Comparison of ENCODE assay signal across 2 cellular contexts in genomic region chrX:131424895-131425294, GRCh38.
A peak's percentile ranks its signal among the peaks of the same experiment; 100 is the strongest.
TF ChIP-seq lines count a peak whose summit lies in the region.

No MANE protein-coding gene starts in this region.

TF ChIP-seq in HepG2, 621 proteins besides CTCF, POLR2A, EP300 and RAD21:
- TF ChIP-seq HOXD1 (CRISPR knock-in tag; IDR thresholded peaks at IDR 0.05): no peak
- TF ChIP-seq PRPF4 (IDR thresholded peaks at IDR 0.05; ENCODE audit: low read depth, low read length, poor library complexity, severe bottlenecking): no peak
- peak; percentile 93 for TF ChIP-seq MAFF (IDR thresholded peaks at IDR 0.05; ENCODE audit: low read depth, low read length)
- peak; percentile 87 to 94 for TF ChIP-seq MAFK (conservative IDR thresholded peaks at IDR 0.05 in 1 of 2, IDR thresholded peaks at IDR 0.05 in 1 of 2; ENCODE audit: low read length in 2 of 2)
- TF ChIP-seq GABPA (IDR thresholded peaks at IDR 0.05; ENCODE audit: low read depth, low read length): no peak
- no peak for TF ChIP-seq GABPA (CRISPR knock-in tag; IDR thresholded peaks at IDR 0.05; ENCODE audit: low read depth)
- TF ChIP-seq HMGA1 (CRISPR knock-in tag; conservative IDR thresholded peaks at IDR 0.05): no peak
- no peak for TF ChIP-seq ZNF431 (CRISPR knock-in tag; IDR thresholded peaks at IDR 0.05; ENCODE audit: borderline replicate concordance, low read depth)
- no peak for TF ChIP-seq NR2F6 (IDR thresholded peaks at IDR 0.05)
- TF ChIP-seq NR2F6 (CRISPR knock-in tag; IDR thresholded peaks at IDR 0.05): no peak
- TF ChIP-seq, protein P1, sequence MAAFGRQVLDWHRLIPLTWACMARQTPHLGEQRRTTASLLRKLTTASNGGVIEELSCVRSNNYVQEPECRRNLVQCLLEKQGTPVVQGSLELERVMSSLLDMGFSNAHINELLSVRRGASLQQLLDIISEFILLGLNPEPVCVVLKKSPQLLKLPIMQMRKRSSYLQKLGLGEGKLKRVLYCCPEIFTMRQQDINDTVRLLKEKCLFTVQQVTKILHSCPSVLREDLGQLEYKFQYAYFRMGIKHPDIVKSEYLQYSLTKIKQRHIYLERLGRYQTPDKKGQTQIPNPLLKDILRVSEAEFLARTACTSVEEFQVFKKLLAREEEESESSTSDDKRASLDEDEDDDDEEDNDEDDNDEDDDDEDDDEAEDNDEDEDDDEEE (CRISPR knock-in tag; IDR thresholded peaks at IDR 0.05): no peak
- TF ChIP-seq RFXAP (CRISPR knock-in tag; IDR thresholded peaks at IDR 0.05; ENCODE audit: borderline replicate concordance): no peak
- no peak for TF ChIP-seq NFYC (CRISPR knock-in tag; IDR thresholded peaks at IDR 0.05)
- no peak for TF ChIP-seq ZNF740 (CRISPR knock-in tag; IDR thresholded peaks at IDR 0.05)
- no peak for TF ChIP-seq MED1 (CRISPR knock-in tag; IDR thresholded peaks at IDR 0.05)
- TF ChIP-seq CHCHD3 (CRISPR knock-in tag; IDR thresholded peaks at IDR 0.05): no peak

TF ChIP-seq in H1, 55 proteins besides CTCF, POLR2A, EP300 and RAD21:
- TF ChIP-seq CBX5 (IDR thresholded peaks at IDR 0.05; ENCODE audit: low read depth, low read length) (no peak), MAFK (IDR thresholded peaks at IDR 0.05; ENCODE audit: low read depth, low read length) (peak; percentile 73)
